ENCODE assay signal across 8 cellular contexts in the genomic region with DNA sequence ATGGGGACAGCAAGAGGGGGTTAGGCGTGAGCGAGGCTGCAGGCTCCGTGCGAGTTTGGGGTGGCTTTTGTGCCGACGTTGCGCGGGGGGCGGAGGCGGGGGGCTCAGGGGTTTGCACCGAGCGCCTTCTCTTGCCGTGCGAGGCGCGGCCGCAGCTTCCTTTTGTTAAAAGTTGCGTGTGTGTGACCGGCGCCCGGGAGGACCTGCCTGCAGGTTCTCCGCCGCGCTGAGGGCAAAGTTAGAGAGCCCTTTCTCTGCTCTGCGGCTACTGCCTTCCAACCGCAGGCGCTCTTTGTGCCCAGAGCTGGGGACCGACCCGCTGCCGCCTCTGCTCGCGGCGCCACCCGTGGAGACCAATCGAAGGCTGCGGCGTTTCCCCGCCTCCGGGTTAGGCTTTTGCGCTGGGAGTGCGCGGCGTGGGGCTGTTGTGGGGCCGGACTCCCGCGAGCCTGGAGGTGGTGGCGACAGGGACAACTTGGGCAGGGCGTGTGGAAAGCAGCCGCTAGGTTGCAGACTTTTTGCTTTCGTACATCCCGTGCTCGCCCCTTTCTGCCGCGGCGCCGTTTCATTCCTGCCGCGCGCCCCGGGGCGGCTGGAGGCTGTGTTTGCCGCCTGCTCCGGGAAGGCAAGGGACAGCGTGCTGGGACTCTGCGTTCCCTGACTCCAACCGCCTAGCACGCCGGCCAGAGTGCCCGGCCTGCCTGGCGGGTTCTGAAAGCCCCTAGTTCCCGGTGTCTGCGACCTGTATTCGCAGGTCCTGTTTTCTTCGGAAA. TPM values are rescaled to one million over a fixed set of nuclear protein-coding genes. Genes with fewer than 3 reads are reported as not detected.
A peak's percentile ranks its signal among the peaks of the same experiment; 100 is the strongest.
DNase-seq lines count a peak whose midpoint lies in the region; ATAC-seq lines count a peak whose summit lies in the region.

No MANE protein-coding gene starts in this region.

- peaks cover 25 to 58% of the 10 kb centered on the region in 2 donors for H3K27me3 Mint-ChIP-seq in CD8-positive, alpha-beta memory T cell
- H3K27me3 Mint-ChIP-seq in activated CD4-positive, alpha-beta memory T cell treated with anti-CD3 and anti-CD28 coated beads, Interleukin-2, amount 10 ng/mL, durations not matched to agents 7 days and 5 days, result peaks cover 67% of the 10 kb centered on the region

- CTCF ChIA-PET in CD8-positive, alpha-beta memory T cell (lab: Charles Lee), result no interaction called here
- CTCF ChIA-PET in activated CD4-positive, alpha-beta memory T cell treated with anti-CD3 and anti-CD28 coated beads, Interleukin-2, amount 10 ng/mL, durations not matched to agents 7 days and 5 days (lab: Charles Lee), result no interaction called here

- H3K27me3 ChIP-seq in CD8-positive, alpha-beta memory T cell (ENCODE audit: insufficient read depth, low read length, poor library complexity, severe bottlenecking), result peaks cover 7% of the 10 kb centered on the region
- H3K27me3 ChIP-seq in esophagus (ENCODE audit: control insufficient read depth in 1 of 2, insufficient read depth in 2 of 2, low read length in 2 of 2) (no peaks in the 10 kb centered on the region), mononuclear cell (ENCODE audit: insufficient read depth, low read length) (peaks cover 47% of the 10 kb centered on the region)

- H3K4me1 ChIP-seq in CD8-positive, alpha-beta memory T cell (ENCODE audit: insufficient read depth, low read length), result peaks cover 4% of the 10 kb centered on the region
- H3K4me1 ChIP-seq in esophagus (ENCODE audit: control insufficient read depth in 2 of 2, insufficient read depth in 2 of 2, low read length in 1 of 2) (peaks cover 9 to 11% of the 10 kb centered on the region in 2 donors), mononuclear cell (ENCODE audit: insufficient read depth, low read length) (peaks cover 33% of the 10 kb centered on the region)

- H3K4me3 Mint-ChIP-seq in CD8-positive, alpha-beta memory T cell, result peak overlapping the region; percentile 29 to 86 (median 78)
- H3K4me3 Mint-ChIP-seq in activated CD4-positive, alpha-beta memory T cell treated with anti-CD3 and anti-CD28 coated beads, Interleukin-2, amount 10 ng/mL, durations not matched to agents 7 days and 5 days, result peak overlapping the region; percentile 64

- no peaks in the 10 kb centered on the region for H3K9me3 ChIP-seq in CD8-positive, alpha-beta memory T cell (ENCODE audit: low read length)
- H3K9me3 ChIP-seq in esophagus (ENCODE audit: control insufficient read depth in 2 of 2, insufficient read depth in 1 of 2, low read depth in 1 of 2, low read length in 1 of 2) (peaks cover 0 to 2% of the 10 kb centered on the region in 2 donors), mononuclear cell (ENCODE audit: low read depth, low read length) (no peaks in the 10 kb centered on the region)

- H3K36me3 Mint-ChIP-seq in CD8-positive, alpha-beta memory T cell, result peaks cover 0 to under 1% (median 0%) of the 10 kb centered on the region in 3 donors
- H3K36me3 Mint-ChIP-seq in activated CD4-positive, alpha-beta memory T cell treated with anti-CD3 and anti-CD28 coated beads, Interleukin-2, amount 10 ng/mL, durations not matched to agents 7 days and 5 days (ENCODE audit: low read depth), result no peaks in the 10 kb centered on the region

- H3K27ac Mint-ChIP-seq in CD8-positive, alpha-beta memory T cell, result peak overlapping the region in 4 of 8 donors; percentile 10 to 75 (median 38)
- H3K27ac Mint-ChIP-seq in activated CD4-positive, alpha-beta memory T cell treated with anti-CD3 and anti-CD28 coated beads, Interleukin-2, amount 10 ng/mL, durations not matched to agents 7 days and 5 days, result no peak overlapping the region

- peaks cover 0 to 4% (median 0%) of the 10 kb centered on the region in 5 donors for H3K9me3 Mint-ChIP-seq in CD8-positive, alpha-beta memory T cell
- no peaks in the 10 kb centered on the region for H3K9me3 Mint-ChIP-seq in activated CD4-positive, alpha-beta memory T cell treated with anti-CD3 and anti-CD28 coated beads, Interleukin-2, amount 10 ng/mL, durations not matched to agents 7 days and 5 days

- 0 to 1% methylated on average over 54 to 74 of the region's 74 CpGs for WGBS in esophagus, 2 donors

- peak overlapping the region; percentile 17 for H3K4me3 ChIP-seq in CD8-positive, alpha-beta memory T cell (ENCODE audit: low read length)
- H3K4me3 ChIP-seq in esophagus (ENCODE audit: low read depth in 1 of 2, low read length in 2 of 2), result peak overlapping the region; percentile 50
- H3K4me3 ChIP-seq in mononuclear cell (ENCODE audit: low read length), result peak overlapping the region; percentile 38

- POLR2A ChIA-PET in CD8-positive, alpha-beta memory T cell (lab: Charles Lee), result no interaction called here
- POLR2A ChIA-PET in activated CD4-positive, alpha-beta memory T cell treated with anti-CD3 and anti-CD28 coated beads, Interleukin-2, amount 10 ng/mL, durations not matched to agents 7 days and 5 days (lab: Charles Lee), result no interaction called here

- DNase-seq in CD8-positive, alpha-beta memory T cell, result peak in 3 of 5 donors; percentile 6 to 15 (median 13)
- DNase-seq in NCI-H1105 (lab: John Stamatoyannopoulos, UW) (peak; percentile 15), stromal cell of bone marrow (ENCODE audit: low read depth) (peak; percentile 4), cortex of kidney (lab: John Stamatoyannopoulos, UW) (no peak)
- DNase-seq in activated CD4-positive, alpha-beta memory T cell treated with anti-CD3 and anti-CD28 coated beads, Interleukin-2, amount 10 ng/mL, durations not matched to agents 7 days and 5 days, result peak; percentile 33

- peaks cover 10 to 23% (median 10%) of the 10 kb centered on the region in 3 donors for H3K4me1 Mint-ChIP-seq in CD8-positive, alpha-beta memory T cell
- peaks cover 16% of the 10 kb centered on the region for H3K4me1 Mint-ChIP-seq in activated CD4-positive, alpha-beta memory T cell treated with anti-CD3 and anti-CD28 coated beads, Interleukin-2, amount 10 ng/mL, durations not matched to agents 7 days and 5 days

- peak overlapping the region; percentile 7 for H3K27ac ChIP-seq in CD8-positive, alpha-beta memory T cell (ENCODE audit: low read depth, low read length)
- no peak overlapping the region for H3K27ac ChIP-seq in esophagus (ENCODE audit: low read depth in 2 of 2, low read length in 1 of 2)

- peak; percentile 45 for ATAC-seq in GM21381 (IDR thresholded peaks at IDR 0.05; ENCODE audit: unreplicated experiment)

- H3K36me3 ChIP-seq in CD8-positive, alpha-beta memory T cell (ENCODE audit: insufficient read depth, low read length), result no peaks in the 10 kb centered on the region
- no peaks in the 10 kb centered on the region for H3K36me3 ChIP-seq in esophagus (ENCODE audit: control insufficient read depth in 2 of 2, insufficient read depth in 2 of 2, low read length in 1 of 2)

RNA-seq across cellular contexts. Expression of a gene that starts 0.8 kb away (rescaled TPM):
- total RNA-seq in CD8-positive, alpha-beta memory T cell, result under 1 TPM; 0.20 to 0.39 TPM
- polyA plus RNA-seq in CD8-positive, alpha-beta memory T cell, result 0.98 TPM
- total RNA-seq in activated CD4-positive, alpha-beta memory T cell treated with anti-CD3 and anti-CD28 coated beads, Interleukin-2, amount 10 ng/mL, durations not matched to agents 7 days and 5 days, result under 1 TPM; 0.65 to 0.73 TPM
- 1 to 10 TPM in 1 of 2 donors, under 1 TPM in 1; 0.49 to 1.7 TPM for polyA plus RNA-seq in esophagus
- total RNA-seq in mononuclear cell, result 0.42 TPM
